ENCODE assay signal across 30 cellular contexts in the genomic region with DNA sequence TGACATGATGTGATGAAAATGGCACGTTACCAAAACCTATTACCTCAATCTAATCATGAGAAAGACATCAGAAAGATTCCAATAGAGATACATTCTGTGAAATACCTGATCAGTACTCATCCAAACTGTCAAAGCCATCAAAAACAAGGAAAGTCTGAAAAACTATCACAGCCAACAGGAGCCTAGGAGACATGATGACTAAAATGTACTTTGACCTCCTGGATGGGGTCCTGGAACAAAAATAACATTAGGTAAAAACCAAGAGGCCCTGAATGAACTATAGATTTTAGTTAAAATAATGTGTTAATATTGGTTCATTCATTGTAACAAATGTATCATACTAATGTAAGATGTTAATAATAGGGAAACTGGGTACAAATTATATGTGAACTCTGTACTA.
"Had no signal": no experiment of that assay in that cellular context is flagged by ENCODE, and none has a peak within 500 bp of the region (broad histone marks: within the 10 kb centered on the region; RNA-seq: fewer than 3 reads in every experiment).

No MANE protein-coding gene starts in this region.

- H3K27ac ChIP-seq: neutrophil, parathyroid adenoma, psoas muscle, skin epidermis, spleen, stomach, thoracic aorta, thyroid gland, tibial nerve, upper lobe of right lung, uterus had no signal

- H3K36me3 ChIP-seq: thoracic aorta, thyroid gland, tibial nerve, upper lobe of right lung, uterus had no signal

- H3K4me3 Mint-ChIP-seq: naive B cell; naive thymus-derived CD8-positive, alpha-beta T cell; natural killer cell treated with Interleukin-12 subunit alpha and Interleukin-12 subunit beta and Interleukin-15 and Interleukin-18, amount 100 ng/mL, for 72 hours; nephron progenitor cell; neural crest cell; stimulated activated effector memory CD8-positive, alpha-beta T cell treated with anti-CD3 and anti-CD28 coated beads, Interleukin-12 subunit alpha, Interleukin-12 subunit beta, amount 100 ng/mL, for 72 hours; stimulated activated naive B cell treated with anti-CD40 and anti-IgM and Interleukin-4, amounts not matched to agents 10 μg/mL and 1 μg/mL and 100 μg/mL, for 72 hours; stimulated activated naive CD8-positive, alpha-beta T cell treated with anti-CD3 and anti-CD28 coated beads, Interleukin-15, Interleukin-2, amounts not matched to agents 100 ng/mL and 50 ng/mL, for 24 hours had no signal

- H3K9ac ChIP-seq: parathyroid adenoma had no signal

- H3K27me3 ChIP-seq: neutrophil, spleen, stomach, thyroid gland, tibial nerve, upper lobe of right lung, uterus had no signal

- H3K4me3 ChIP-seq: psoas muscle, skin epidermis, smooth muscle cell, spleen, stomach, thoracic aorta, thyroid gland, tibial nerve, upper lobe of right lung, uterus had no signal

- H3K4me2 ChIP-seq: smooth muscle cell had no signal

- H3K9me3 ChIP-seq: neutrophil, psoas muscle, spleen, stomach, thoracic aorta, thyroid gland, tibial nerve, upper lobe of right lung, uterus had no signal

- ATAC-seq: naive thymus-derived CD8-positive, alpha-beta T cell; natural killer cell treated with Interleukin-12 subunit alpha and Interleukin-12 subunit beta and Interleukin-15 and Interleukin-18, amount 100 ng/mL, for 72 hours; psoas muscle; right cardiac atrium; sciatic nerve; stimulated activated effector memory CD8-positive, alpha-beta T cell treated with anti-CD3 and anti-CD28 coated beads, Interleukin-12 subunit alpha, Interleukin-12 subunit beta, amount 100 ng/mL, for 72 hours; stimulated activated naive B cell treated with anti-CD40 and anti-IgM and Interleukin-4, amounts not matched to agents 10 μg/mL and 1 μg/mL and 100 μg/mL, for 72 hours; upper lobe of right lung had no signal

- H2AFZ ChIP-seq: parathyroid adenoma had no signal

- H3K79me2 ChIP-seq: parathyroid adenoma had no signal

- H3K4me1 ChIP-seq: psoas muscle, spleen, thyroid gland, tibial nerve, upper lobe of right lung, uterus had no signal

- H3K9me3 Mint-ChIP-seq: naive B cell; naive thymus-derived CD8-positive, alpha-beta T cell; natural killer cell treated with Interleukin-12 subunit alpha and Interleukin-12 subunit beta and Interleukin-15 and Interleukin-18, amount 100 ng/mL, for 72 hours; nephron progenitor cell; neural crest cell; stimulated activated effector memory CD8-positive, alpha-beta T cell treated with anti-CD3 and anti-CD28 coated beads, Interleukin-12 subunit alpha, Interleukin-12 subunit beta, amount 100 ng/mL, for 72 hours; stimulated activated naive B cell treated with anti-CD40 and anti-IgM and Interleukin-4, amounts not matched to agents 10 μg/mL and 1 μg/mL and 100 μg/mL, for 72 hours; stimulated activated naive CD8-positive, alpha-beta T cell treated with anti-CD3 and anti-CD28 coated beads, Interleukin-15, Interleukin-2, amounts not matched to agents 100 ng/mL and 50 ng/mL, for 24 hours had no signal

- DNase-seq: naive B cell; naive thymus-derived CD8-positive, alpha-beta T cell; nephron progenitor cell; nucleus accumbens; posterior cingulate gyrus; psoas muscle; right cardiac atrium; spleen; stimulated activated CD4-positive, alpha-beta T cell treated with anti-CD3 and anti-CD28 coated beads, Interleukin-12 subunit alpha, Interleukin-12 subunit beta, amount 100 ng/mL, for 4 hours; stimulated activated CD4-positive, alpha-beta T cell treated with anti-CD3 and anti-CD28 coated beads, Interleukin-1b, Interleukin-23, amount 100 ng/mL, for 48 hours; stimulated activated CD4-positive, alpha-beta T cell treated with anti-CD3 and anti-CD28 coated beads, Interleukin-4, amount 100 ng/mL, for 24 hours; stimulated activated naive B cell treated with anti-CD40 and anti-IgM and Interleukin-4, amounts not matched to agents 10 μg/mL and 1 μg/mL and 100 μg/mL, for 72 hours; stimulated activated naive CD4-positive, alpha-beta T cell treated with Interleukin-2 at 50 U/mL for 16 hours; stomach; thyroid gland; trophoblast cell; upper lobe of right lung; uterus had no signal

- H3K4me1 Mint-ChIP-seq: naive B cell; stimulated activated effector memory CD8-positive, alpha-beta T cell treated with anti-CD3 and anti-CD28 coated beads, Interleukin-12 subunit alpha, Interleukin-12 subunit beta, amount 100 ng/mL, for 72 hours; stimulated activated naive B cell treated with anti-CD40 and anti-IgM and Interleukin-4, amounts not matched to agents 10 μg/mL and 1 μg/mL and 100 μg/mL, for 72 hours had no signal

- H3K27me3 Mint-ChIP-seq: naive B cell; naive thymus-derived CD8-positive, alpha-beta T cell; natural killer cell treated with Interleukin-12 subunit alpha and Interleukin-12 subunit beta and Interleukin-15 and Interleukin-18, amount 100 ng/mL, for 72 hours; progenitor cell of endocrine pancreas; stimulated activated naive B cell treated with anti-CD40 and anti-IgM and Interleukin-4, amounts not matched to agents 10 μg/mL and 1 μg/mL and 100 μg/mL, for 72 hours; stimulated activated naive CD8-positive, alpha-beta T cell treated with anti-CD3 and anti-CD28 coated beads, Interleukin-15, Interleukin-2, amounts not matched to agents 100 ng/mL and 50 ng/mL, for 24 hours had no signal

- H3K27ac Mint-ChIP-seq: naive thymus-derived CD8-positive, alpha-beta T cell; natural killer cell treated with Interleukin-12 subunit alpha and Interleukin-12 subunit beta and Interleukin-15 and Interleukin-18, amount 100 ng/mL, for 72 hours; nephron progenitor cell; progenitor cell of endocrine pancreas; stimulated activated effector memory CD8-positive, alpha-beta T cell treated with anti-CD3 and anti-CD28 coated beads, Interleukin-12 subunit alpha, Interleukin-12 subunit beta, amount 100 ng/mL, for 72 hours; stimulated activated naive B cell treated with anti-CD40 and anti-IgM and Interleukin-4, amounts not matched to agents 10 μg/mL and 1 μg/mL and 100 μg/mL, for 72 hours; stimulated activated naive CD8-positive, alpha-beta T cell treated with anti-CD3 and anti-CD28 coated beads, Interleukin-15, Interleukin-2, amounts not matched to agents 100 ng/mL and 50 ng/mL, for 24 hours had no signal
